Comparison of ENCODE assay signal across 1 cellular context in the genomic region with DNA sequence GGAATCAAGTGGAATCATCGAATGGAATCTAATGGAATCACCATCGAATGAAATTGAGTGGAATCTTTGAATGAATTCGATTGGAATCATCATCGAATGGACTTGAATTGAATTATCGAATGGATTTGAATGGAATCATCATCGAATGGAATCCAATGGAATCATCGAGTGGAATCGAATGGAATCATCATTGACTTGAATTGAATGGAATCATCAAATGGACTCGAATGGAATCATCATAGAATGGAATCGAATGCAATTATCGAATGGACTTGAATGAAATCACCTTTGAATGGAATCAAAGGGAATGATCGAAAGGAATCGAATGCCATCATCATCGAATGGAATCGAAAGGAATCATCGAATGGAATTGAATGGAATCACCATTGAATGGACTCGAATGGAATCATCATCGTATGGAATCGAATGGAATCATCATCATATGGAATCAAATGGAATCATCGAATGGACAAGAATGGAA.
TF ChIP-seq lines count a peak whose summit lies in the region.

No MANE protein-coding gene starts in this region.

TF ChIP-seq in HepG2, 621 proteins besides CTCF, POLR2A, EP300 and RAD21 (continued from another document):
- TF ChIP-seq, protein P1, sequence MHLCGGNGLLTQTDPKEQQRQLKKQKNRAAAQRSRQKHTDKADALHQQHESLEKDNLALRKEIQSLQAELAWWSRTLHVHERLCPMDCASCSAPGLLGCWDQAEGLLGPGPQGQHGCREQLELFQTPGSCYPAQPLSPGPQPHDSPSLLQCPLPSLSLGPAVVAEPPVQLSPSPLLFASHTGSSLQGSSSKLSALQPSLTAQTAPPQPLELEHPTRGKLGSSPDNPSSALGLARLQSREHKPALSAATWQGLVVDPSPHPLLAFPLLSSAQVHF (CRISPR knock-in tag; IDR thresholded peaks at IDR 0.05): peak; percentile 94
- TF ChIP-seq ZNF780A (CRISPR knock-in tag; IDR thresholded peaks at IDR 0.05): peak; percentile 92; the same call in 1 of the 2 replicates
- TF ChIP-seq, protein P2, sequence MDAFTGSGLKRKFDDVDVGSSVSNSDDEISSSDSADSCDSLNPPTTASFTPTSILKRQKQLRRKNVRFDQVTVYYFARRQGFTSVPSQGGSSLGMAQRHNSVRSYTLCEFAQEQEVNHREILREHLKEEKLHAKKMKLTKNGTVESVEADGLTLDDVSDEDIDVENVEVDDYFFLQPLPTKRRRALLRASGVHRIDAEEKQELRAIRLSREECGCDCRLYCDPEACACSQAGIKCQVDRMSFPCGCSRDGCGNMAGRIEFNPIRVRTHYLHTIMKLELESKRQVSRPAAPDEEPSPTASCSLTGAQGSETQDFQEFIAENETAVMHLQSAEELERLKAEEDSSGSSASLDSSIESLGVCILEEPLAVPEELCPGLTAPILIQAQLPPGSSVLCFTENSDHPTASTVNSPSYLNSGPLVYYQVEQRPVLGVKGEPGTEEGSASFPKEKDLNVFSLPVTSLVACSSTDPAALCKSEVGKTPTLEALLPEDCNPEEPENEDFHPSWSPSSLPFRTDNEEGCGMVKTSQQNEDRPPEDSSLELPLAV (CRISPR knock-in tag; conservative IDR thresholded peaks at IDR 0.05; ENCODE audit: low read depth): peak; percentile 98
- TF ChIP-seq, protein P3, sequence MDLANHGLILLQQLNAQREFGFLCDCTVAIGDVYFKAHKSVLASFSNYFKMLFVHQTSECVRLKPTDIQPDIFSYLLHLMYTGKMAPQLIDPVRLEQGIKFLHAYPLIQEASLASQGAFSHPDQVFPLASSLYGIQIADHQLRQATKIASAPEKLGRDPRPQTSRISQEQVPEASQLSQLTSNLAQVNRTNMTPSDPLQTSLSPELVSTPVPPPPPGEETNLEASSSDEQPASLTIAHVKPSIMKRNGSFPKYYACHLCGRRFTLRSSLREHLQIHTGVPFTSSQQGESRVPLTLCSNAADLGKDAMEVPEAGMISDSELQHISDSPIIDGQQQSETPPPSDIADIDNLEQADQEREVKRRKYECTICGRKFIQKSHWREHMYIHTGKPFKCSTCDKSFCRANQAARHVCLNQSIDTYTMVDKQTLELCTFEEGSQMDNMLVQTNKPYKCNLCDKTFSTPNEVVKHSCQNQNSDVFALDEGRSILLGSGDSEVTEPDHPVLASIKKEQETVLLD (CRISPR knock-in tag; IDR thresholded peaks at IDR 0.05; ENCODE audit: low read depth): peak; percentile 92
